In the genomic region with DNA sequence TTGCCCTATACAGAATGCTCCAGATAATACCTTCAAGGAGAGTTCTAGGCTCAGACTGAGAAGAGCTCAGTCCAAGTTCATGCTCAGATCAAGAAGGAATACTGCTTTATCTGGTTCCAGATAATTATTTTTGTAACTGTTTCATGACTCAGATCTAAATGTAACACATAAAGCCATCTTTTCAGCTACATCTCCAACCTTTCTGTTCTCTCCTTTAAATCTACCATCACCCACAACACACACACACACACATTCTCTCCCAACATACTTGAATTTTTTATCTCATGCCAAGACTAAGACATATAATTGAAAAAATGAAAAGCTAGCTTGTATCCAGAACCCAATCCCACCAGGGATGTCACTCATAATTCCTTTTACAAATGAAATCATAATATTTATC, we compare ENCODE assay signal across 19 cellular contexts. TPM values are rescaled to one million over a fixed set of nuclear protein-coding genes. Genes with fewer than 3 reads are reported as not detected.
DNase-seq lines count a peak whose midpoint lies in the region; FAIRE-seq and TF ChIP-seq lines count a peak whose summit lies in the region.
"Had no signal": no experiment of that assay in that cellular context is flagged by ENCODE, and none has a peak within 500 bp of the region (broad histone marks: within the 10 kb centered on the region; RNA-seq: fewer than 3 reads in every experiment).

No MANE protein-coding gene starts in this region.

- H3K36me3 ChIP-seq in A673 (ENCODE audit: insufficient read depth, low read length, poor library complexity, severe bottlenecking), result no peaks in the 10 kb centered on the region

- no peak overlapping the region for H3K4me3 ChIP-seq in A673 (ENCODE audit: low read depth, low read length, poor library complexity, severe bottlenecking)
- H3K4me3 ChIP-seq: BLaER1 treated with 17β-estradiol and CSF1 and Interleukin-3, amounts not matched to agents 10 nM and 100 nM had no signal

- in situ Hi-C loops in GM13976 (cut with MboI; ENCODE audit: low sequenced_read_pairs, unreplicated experiment), result no loop called here

- H3K36me3 Mint-ChIP-seq in chondrocyte (ENCODE audit: low read depth), result no peaks in the 10 kb centered on the region

- H3K9me3 Mint-ChIP-seq in chondrocyte (ENCODE audit: low read depth), result peaks cover 7% of the 10 kb centered on the region
- H3K9me3 Mint-ChIP-seq: CD8-positive, alpha-beta memory T cell; IgD-negative memory B cell had no signal

- no TSS peak for BruUV-seq in A673 (replicated peaks; lab: Mats Ljungman, UMichigan)

- H3K4me1 ChIP-seq in A673 (ENCODE audit: insufficient read depth, low read length, poor library complexity, severe bottlenecking), result peaks cover 34% of the 10 kb centered on the region

- no peak overlapping the region for H3K4me3 Mint-ChIP-seq in chondrocyte (ENCODE audit: unreplicated experiment)
- H3K4me3 Mint-ChIP-seq: CD8-positive, alpha-beta memory T cell had no signal

- peak overlapping the region; percentile 24 for H3K27ac Mint-ChIP-seq in chondrocyte (ENCODE audit: unreplicated experiment)

- intact Hi-C loops in A673 (cut with micrococcal nuclease; ENCODE audit: unreplicated experiment), result no loop called here

- H3K9me3 ChIP-seq in A673 (ENCODE audit: low read depth, low read length, poor library complexity, severe bottlenecking), result peaks cover 12% of the 10 kb centered on the region

- H3K27me3 ChIP-seq in A673 (replicated peaks; ENCODE audit: insufficient read depth, low read depth, low read length, poor library complexity), result no peaks in the 10 kb centered on the region
- H3K27me3 ChIP-seq: BLaER1 treated with 17β-estradiol and CSF1 and Interleukin-3, amounts not matched to agents 10 nM and 100 nM had no signal

- H3K27me3 Mint-ChIP-seq in chondrocyte (ENCODE audit: low read depth), result no peaks in the 10 kb centered on the region
- H3K27me3 Mint-ChIP-seq: CD8-positive, alpha-beta memory T cell; IgD-negative memory B cell had no signal

- no peak for TF ChIP-seq CTCF in A673 (conservative IDR thresholded peaks at IDR 0.05; ENCODE audit: low read depth, low read length)
- TF ChIP-seq CTCF in chondrocyte (IDR thresholded peaks at IDR 0.05), result no peak
- TF ChIP-seq CTCF in GM13976 (IDR thresholded peaks at IDR 0.05; ENCODE audit: borderline replicate concordance, control extremely low read depth, extremely low read depth, insufficient read depth, missing control alignments), result no peak

- FAIRE-seq in GM19239 (lab: Jason Lieb, UNC), result peak; percentile 8
- FAIRE-seq: H1 had no signal

- POLR2A ChIA-PET in A673 (lab: Charles Lee; ENCODE audit: low non-redundant PET), result no interaction called here

- CTCF ChIA-PET in A673 (lab: Charles Lee), result no interaction called here

- H3K4me1 Mint-ChIP-seq in chondrocyte (ENCODE audit: low read depth), result peaks cover 45% of the 10 kb centered on the region

- no peak for DNase-seq in A673 (ENCODE audit: low spot score)
- no peak for DNase-seq in GM19239 (ENCODE audit: insufficient read length, low spot score)
- peak; percentile 26 for DNase-seq in M059J (ENCODE audit: low read depth)
- DNase-seq in chondrocyte (ENCODE audit: low spot score), result no peak
- no peak for DNase-seq in activated naive CD4-positive, alpha-beta T cell treated with Interleukin-2 at 50 U/mL for 16 hours
- no peak for DNase-seq in activated CD4-positive, alpha-beta T cell treated with anti-CD3 and anti-CD28 coated beads, Interleukin-2, amount 50 U/mL, for 48 hours
- DNase-seq in GF-D8 (lab: John Stamatoyannopoulos, UW), result no peak
- DNase-seq in GM13976 (ENCODE audit: low spot score), result no peak
- DNase-seq: 8988T; CD8-positive, alpha-beta memory T cell; MV-4-11; NCI-H1417 treated with DMSO at 0.1 percent for 48 hours; NCI-H2029 treated with DMSO at 0.1 percent for 48 hours; NCI-H510A; NCI-H774 had no signal

- H3K27ac ChIP-seq in A673 (ENCODE audit: low read depth, low read length, poor library complexity, severe bottlenecking), result peak overlapping the region; percentile 2
- H3K27ac ChIP-seq: BLaER1 treated with 17β-estradiol and CSF1 and Interleukin-3, amounts not matched to agents 10 nM and 100 nM; RWPE1 had no signal

RNA-seq across cellular contexts. Expression of a gene that starts 7.6 kb away (rescaled TPM):
- 63.0 and 66.5 TPM in 2 replicates for total RNA-seq in A673 (2021)
- total RNA-seq in M059J (2014; rRNA removed; shearing (Covaris generic)), result 20.7 and 28.2 TPM in 2 replicates
- 35.8 to 36.2 TPM (median 36.0 TPM) in 3 replicates for total RNA-seq in chondrocyte
